Comparison of ENCODE assay signal across 9 cellular contexts in genomic region chr12:56521209-56521589, GRCh38. TPM values are rescaled to one million over a fixed set of nuclear protein-coding genes. Genes with fewer than 3 reads are reported as not detected.
DNase-seq lines count a peak whose midpoint lies in the region; ATAC-seq and TF ChIP-seq lines count a peak whose summit lies in the region.
"Had no signal": no experiment of that assay in that cellular context is flagged by ENCODE, and none has a peak within 500 bp of the region (broad histone marks: within the 10 kb centered on the region; RNA-seq: fewer than 3 reads in every experiment).

No MANE protein-coding gene starts in this region.

- DNase-seq in activated T-cell treated with anti-CD3 and anti-CD28 coated beads, Interleukin-2, amount 50 U/mL, for 72 hours: no peak
- no peak for DNase-seq in activated T-cell treated with anti-CD3 and anti-CD28 coated beads, Interleukin-2, amount 50 U/mL, for 1 hour
- no peak for DNase-seq in brain microvascular endothelial cell
- no peak for DNase-seq in memory B cell (ENCODE audit: low spot score in 2 of 2)
- peak in 1 of 2 donors; percentile 85 for DNase-seq in upper lobe of left lung
- no peak for DNase-seq in NCI-H748 treated with DMSO at 0.1 percent for 48 hours (lab: John Stamatoyannopoulos, UW)
- DNase-seq in cerebellum (ENCODE audit: low spot score): no peak
- no peak for DNase-seq in RPMI8226

- peak; percentile 52 to 65 for ATAC-seq in activated T-cell treated with anti-CD3 and anti-CD28 coated beads, Interleukin-2, amount 50 U/mL, for 72 hours (replicated peaks in 1 of 2)
- ATAC-seq in memory B cell (ENCODE audit: low read depth) (peak; percentile 48), upper lobe of left lung (ENCODE audit: low FRiP score in 2 of 2) (peak; percentile 45 to 48)

- H3K36me3 Mint-ChIP-seq in activated T-cell treated with anti-CD3 and anti-CD28 coated beads, Interleukin-2, amount 50 U/mL, for 72 hours (ENCODE audit: insufficient read depth in 2 of 2): peaks cover 0 to 1% of the 10 kb centered on the region in 2 donors
- no peaks in the 10 kb centered on the region for H3K36me3 Mint-ChIP-seq in memory B cell

- no peaks in the 10 kb centered on the region for H3K27me3 ChIP-seq in brain microvascular endothelial cell (replicated peaks)
- no peaks in the 10 kb centered on the region for H3K27me3 ChIP-seq in upper lobe of left lung

- peaks cover 42 to 65% (median 44%) of the 10 kb centered on the region in 4 donors for H3K4me1 ChIP-seq in upper lobe of left lung

- H3K9me3 Mint-ChIP-seq in activated T-cell treated with anti-CD3 and anti-CD28 coated beads, Interleukin-2, amount 50 U/mL, for 72 hours: no peaks in the 10 kb centered on the region
- no peaks in the 10 kb centered on the region for H3K9me3 Mint-ChIP-seq in memory B cell

- WGBS in upper lobe of left lung, 2 donors: 21 to 29% methylated on average over 8 of the region's 8 CpGs

- H3K27me3 Mint-ChIP-seq in activated T-cell treated with anti-CD3 and anti-CD28 coated beads, Interleukin-2, amount 50 U/mL, for 72 hours (ENCODE audit: low read depth): no peaks in the 10 kb centered on the region
- no peaks in the 10 kb centered on the region for H3K27me3 Mint-ChIP-seq in memory B cell

- peak overlapping the region; percentile 95 to 96 for H3K4me3 Mint-ChIP-seq in activated T-cell treated with anti-CD3 and anti-CD28 coated beads, Interleukin-2, amount 50 U/mL, for 72 hours
- peak overlapping the region; percentile 97 for H3K4me3 Mint-ChIP-seq in memory B cell

- no peaks in the 10 kb centered on the region for H3K36me3 ChIP-seq in brain microvascular endothelial cell (replicated peaks)
- H3K36me3 ChIP-seq in upper lobe of left lung: no peaks in the 10 kb centered on the region

- peaks cover 33% of the 10 kb centered on the region for H3K4me1 Mint-ChIP-seq in activated T-cell treated with anti-CD3 and anti-CD28 coated beads, Interleukin-2, amount 50 U/mL, for 72 hours (ENCODE audit: low read depth)
- H3K4me1 Mint-ChIP-seq in memory B cell: peaks cover 20% of the 10 kb centered on the region

- TF ChIP-seq CTCF in brain microvascular endothelial cell (IDR thresholded peaks at IDR 0.05; ENCODE audit: low read depth, low read length, missing control alignments): no peak
- no peak for TF ChIP-seq CTCF in upper lobe of left lung (IDR thresholded peaks at IDR 0.05)

- no peak for TF ChIP-seq EP300 in upper lobe of left lung (IDR thresholded peaks at IDR 0.05)

- peak overlapping the region; percentile 63 for H3K27ac ChIP-seq in brain microvascular endothelial cell
- peak overlapping the region; percentile 84 to 94 (median 88) for H3K27ac ChIP-seq in upper lobe of left lung

- H3K27ac Mint-ChIP-seq in activated T-cell treated with anti-CD3 and anti-CD28 coated beads, Interleukin-2, amount 50 U/mL, for 72 hours: peak overlapping the region; percentile 96
- H3K27ac Mint-ChIP-seq in memory B cell: peak overlapping the region; percentile 96

- in situ Hi-C loops in brain microvascular endothelial cell (cut with HindIII; ENCODE audit: low pct_ligation_motif_present, low sequenced_read_pairs): loop anchor here (25.0 kb wide), 1 partner anchor 91 kb away; no protein-coding TSS in a partner anchor

- no peaks in the 10 kb centered on the region for H3K9me3 ChIP-seq in upper lobe of left lung

- peak overlapping the region; percentile 75 for H3K4me3 ChIP-seq in brain microvascular endothelial cell (ENCODE audit: low read depth, low read length)
- peak overlapping the region in 3 of 4 donors; percentile 53 to 61 (median 54) for H3K4me3 ChIP-seq in upper lobe of left lung

- TF ChIP-seq POLR2A in upper lobe of left lung (IDR thresholded peaks at IDR 0.05): no peak

RNA-seq across cellular contexts. Expression of gene RBMS2, which starts 0.4 kb away (rescaled TPM):
- 10 to 100 TPM in 1 of 2 donors, 1 to 10 TPM in 1; 7.9 to 12.7 TPM for total RNA-seq in activated T-cell treated with anti-CD3 and anti-CD28 coated beads, Interleukin-2, amount 50 U/mL, for 72 hours
- total RNA-seq in upper lobe of left lung: 100 to 1,000 TPM in 1 of 6 donors, 10 to 100 TPM in 5; 43.0 to 113 (median 78.4) TPM
- total RNA-seq in cerebellum: 11.7 TPM

RNA-seq across cellular contexts. Expression of gene GLS2, which starts 33.2 kb away (rescaled TPM):
- total RNA-seq in activated T-cell treated with anti-CD3 and anti-CD28 coated beads, Interleukin-2, amount 50 U/mL, for 72 hours: 1 to 10 TPM; 4.3 to 7.2 TPM
- total RNA-seq in upper lobe of left lung: 10 to 100 TPM in 1 of 6 donors, 1 to 10 TPM in 5; 2.0 to 11.6 (median 5.0) TPM
- 6.1 TPM for total RNA-seq in cerebellum
- total RNA-seq: NCI-H460 had no signal

RNA-seq across cellular contexts. Expression of gene SPRYD4, which starts 52.8 kb away (rescaled TPM):
- 1 to 10 TPM; 3.8 to 4.4 TPM for total RNA-seq in activated T-cell treated with anti-CD3 and anti-CD28 coated beads, Interleukin-2, amount 50 U/mL, for 72 hours
- 1 to 10 TPM; 1.8 to 3.3 (median 3.0) TPM for total RNA-seq in upper lobe of left lung
- 3.8 TPM for total RNA-seq in cerebellum
